ENCODE assay signal across 19 cellular contexts in the genomic region with DNA sequence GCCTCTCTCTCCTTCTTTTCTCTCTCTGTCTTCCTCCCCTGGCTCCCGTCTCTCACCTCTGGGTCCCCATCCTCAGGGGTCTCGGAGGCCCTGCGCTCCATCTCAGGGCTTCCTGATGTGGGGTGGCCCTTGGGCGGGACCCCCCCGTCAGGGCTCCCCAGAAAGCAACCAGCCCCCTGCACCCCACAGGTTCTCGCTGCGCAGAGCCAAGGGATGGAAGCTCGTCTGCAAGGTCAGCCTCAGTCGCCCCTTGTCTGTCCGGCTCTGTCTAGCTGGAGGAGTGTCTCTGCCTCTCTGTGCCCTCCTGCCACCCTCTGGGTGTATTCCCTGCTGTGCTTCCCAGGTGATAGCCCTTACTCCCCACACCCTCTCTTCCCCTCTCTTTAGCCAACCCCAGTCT. TPM values are rescaled to one million over a fixed set of nuclear protein-coding genes. Genes with fewer than 3 reads are reported as not detected.
A peak's percentile ranks its signal among the peaks of the same experiment; 100 is the strongest.
DNase-seq lines count a peak whose midpoint lies in the region; ATAC-seq and TF ChIP-seq lines count a peak whose summit lies in the region.
"Had no signal": no experiment of that assay in that cellular context is flagged by ENCODE, and none has a peak within 500 bp of the region (broad histone marks: within the 10 kb centered on the region; RNA-seq: fewer than 3 reads in every experiment).

SBK3 (minus strand) TSS at position 101 of the 400 bp plus-strand sequence; CDS start at position 101, 0 bp downstream.

- H3K79me1 ChIP-seq in IMR-90 (ENCODE audit: low read depth in 1 of 2, low read length in 2 of 2), result no peaks in the 10 kb centered on the region

- CTCF ChIA-PET in IMR-90 (lab: Yijun Ruan, JAX), result interaction anchor here (0.6 kb wide), 1 partner anchor 12 kb away, joined by 3 read pairs; no protein-coding TSS in a partner anchor

- TF ChIP-seq CTCF in IMR-90 (conservative IDR thresholded peaks at IDR 0.05; ENCODE audit: low read depth, low read length), result no peak
- no peak for TF ChIP-seq CTCF in cardiac muscle cell (IDR thresholded peaks at IDR 0.05; ENCODE audit: low read depth, low read length)
- no peak for TF ChIP-seq CTCF in osteoblast (IDR thresholded peaks at IDR 0.05; ENCODE audit: extremely low read depth, low read depth, low read length)

- ATAC-seq in IMR-90 (ENCODE audit: low read depth), result no peak
- ATAC-seq in HG02610 (IDR thresholded peaks at IDR 0.05; ENCODE audit: unreplicated experiment), result no peak
- ATAC-seq: GM12878; naive thymus-derived CD8-positive, alpha-beta T cell had no signal

- peaks cover 61% of the 10 kb centered on the region for H3K4me1 ChIP-seq in BLaER1
- H3K4me1 ChIP-seq in IMR-90 (ENCODE audit: control insufficient read depth, insufficient read depth, low read length), result peaks cover 26% of the 10 kb centered on the region
- H3K4me1 ChIP-seq in cardiac muscle cell (ENCODE audit: low read depth), result peaks cover 17% of the 10 kb centered on the region
- H3K4me1 ChIP-seq in osteoblast (ENCODE audit: insufficient read depth, low read length), result peaks cover 25% of the 10 kb centered on the region

- H3K9ac ChIP-seq in BLaER1, result peak within 1 kb of the TSS; percentile 81
- H3K9ac ChIP-seq in IMR-90 (ENCODE audit: low read depth, low read length), result 0 out of 2 replicates have a peak within 1 kb of the TSS, but pooled peaks have one; percentile 1

- BruUV-seq in IMR-90 (replicated peaks; lab: Mats Ljungman, UMichigan), result no TSS peak

- no CpG with 5 or more reads among the region's 10 CpGs for WGBS in IMR-90 (ENCODE audit: extremely low coverage in 2 of 2, insufficient read length in 1 of 2), 2 experiments

- TF ChIP-seq RAD21 in IMR-90 (IDR thresholded peaks at IDR 0.05; ENCODE audit: low read length), result no peak

- peak within 1 kb of the TSS; percentile 80 for H4K91ac ChIP-seq in IMR-90 (ENCODE audit: insufficient read depth, low read depth, low read length)

- peak within 1 kb of the TSS; percentile 15 to 47; a peak in 3 of 4 replicates for H4K8ac ChIP-seq in IMR-90 (ENCODE audit: low read depth in 2 of 2, low read length in 2 of 2)

- peak within 1 kb of the TSS; percentile 93 for H2AK5ac ChIP-seq in IMR-90 (ENCODE audit: low read depth, low read length)

- H4K20me1 ChIP-seq in BLaER1 (no peaks in the 10 kb centered on the region), IMR-90 (ENCODE audit: insufficient read depth, low read length) (no peaks in the 10 kb centered on the region), osteoblast (ENCODE audit: insufficient read depth, low read length) (no peaks in the 10 kb centered on the region)

- peak within 1 kb of the TSS; percentile 49; the same call in 1 of the 2 replicates for H3K23ac ChIP-seq in IMR-90 (ENCODE audit: low read depth, low read length)

- peaks cover 5% of the 10 kb centered on the region; the same call in 1 of the 2 replicates for H3K9me1 ChIP-seq in IMR-90 (ENCODE audit: insufficient read depth, low read length)

- H3K27me3 ChIP-seq in BLaER1 (no peaks in the 10 kb centered on the region), IMR-90 (ENCODE audit: control insufficient read depth, insufficient read depth, low read length) (no peaks in the 10 kb centered on the region), cardiac muscle cell (no peaks in the 10 kb centered on the region), osteoblast (ENCODE audit: insufficient read depth, low read length) (no peaks in the 10 kb centered on the region)

- H4K5ac ChIP-seq in IMR-90 (ENCODE audit: low read depth, low read length), result peak within 1 kb of the TSS; percentile 57; the same call in 1 of the 2 replicates

- H2AK9ac ChIP-seq in IMR-90 (replicated peaks; ENCODE audit: low read depth, low read length, poor library complexity), result peak within 1 kb of the TSS; percentile 78

- dilution Hi-C loops in IMR-90 (cut with HindIII; ENCODE audit: low sequenced_read_pairs, unreplicated experiment), result no loop called here

- POLR2A ChIA-PET in IMR-90 (lab: Charles Lee; ENCODE audit: unreplicated experiment), result no interaction called here

- peak within 1 kb of the TSS; percentile 32; the same call in 1 of the 2 replicates for H3K18ac ChIP-seq in IMR-90 (ENCODE audit: low read depth, low read length)

- peak within 1 kb of the TSS; percentile 69 for H3K14ac ChIP-seq in IMR-90 (replicated peaks; ENCODE audit: low read depth, low read length)

- H2BK5ac ChIP-seq in IMR-90 (ENCODE audit: low read depth, low read length, poor library complexity, severe bottlenecking), result no peak within 1 kb of the TSS

- H3K27ac ChIP-seq in BLaER1 (peak within 1 kb of the TSS; percentile 95), IMR-90 (ENCODE audit: insufficient read depth, low read length) (no peak within 1 kb of the TSS; the same call in 1 of the 2 replicates), cardiac muscle cell (peak within 1 kb of the TSS; percentile 43), osteoblast (ENCODE audit: low read depth, low read length) (no peak within 1 kb of the TSS)
- H3K27ac ChIP-seq: lower lobe of right lung had no signal

- H2BK15ac ChIP-seq in IMR-90 (ENCODE audit: low read depth, low read length), result peak within 1 kb of the TSS; percentile 96; the same call in 2 of the 3 replicates

- intact Hi-C loops in IMR-90 (cut with micrococcal nuclease), result no loop called here

- H3K4ac ChIP-seq in IMR-90 (ENCODE audit: low read depth, low read length), result peak within 1 kb of the TSS; percentile 84

- peak within 1 kb of the TSS; percentile 85 for H3K4me2 ChIP-seq in BLaER1
- H3K4me2 ChIP-seq in IMR-90 (ENCODE audit: low read depth, low read length), result no peak within 1 kb of the TSS
- H3K4me2 ChIP-seq in osteoblast (ENCODE audit: insufficient read depth, low read length), result no peak within 1 kb of the TSS

- peak within 1 kb of the TSS; percentile 76 for H2BK20ac ChIP-seq in IMR-90 (ENCODE audit: low read depth, low read length)

- no peak for TF ChIP-seq POLR2A in IMR-90 (IDR thresholded peaks at IDR 0.05; ENCODE audit: low read depth, low read length)

- peak within 1 kb of the TSS; percentile 82 for H2AFZ ChIP-seq in IMR-90 (replicated peaks; ENCODE audit: low read length, poor library complexity)
- no peak within 1 kb of the TSS for H2AFZ ChIP-seq in osteoblast (ENCODE audit: low read length)

- peak within 1 kb of the TSS; percentile 80 for H2BK120ac ChIP-seq in IMR-90 (ENCODE audit: low read depth, low read length)

- H3K4me3 ChIP-seq in BLaER1 (peak within 1 kb of the TSS; percentile 47; the same call in 1 of the 2 replicates), IMR-90 (ENCODE audit: insufficient read depth, low read depth, low read length) (no peak within 1 kb of the TSS), cardiac muscle cell (no peak within 1 kb of the TSS), osteoblast (ENCODE audit: insufficient read depth, low read length) (no peak within 1 kb of the TSS)
- H3K4me3 ChIP-seq: GM12878, lower lobe of right lung had no signal

- no peak within 1 kb of the TSS for H3K56ac ChIP-seq in IMR-90 (ENCODE audit: extremely low read depth, insufficient read depth, low read length)

- H3K9me3 ChIP-seq in BLaER1 (no peaks in the 10 kb centered on the region), IMR-90 (ENCODE audit: control insufficient read depth, insufficient read depth, low read length) (no peaks in the 10 kb centered on the region; the same call in 1 of the 2 replicates), cardiac muscle cell (ENCODE audit: low read depth) (no peaks in the 10 kb centered on the region), osteoblast (ENCODE audit: low read depth, low read length) (no peaks in the 10 kb centered on the region)
- H3K9me3 ChIP-seq: lower lobe of right lung had no signal

- no peak for DNase-seq in IMR-90
- DNase-seq in cardiac muscle cell (ENCODE audit: low read depth in 1 of 2, low spot score in 1 of 2), result no peak
- DNase-seq in osteoblast (ENCODE audit: insufficient read length, low spot score, missing footprints), result peak; percentile 85
- no peak for DNase-seq in effector CD8-positive, alpha-beta T cell (lab: John Stamatoyannopoulos, UW)
- no peak for DNase-seq in activated gamma-delta T cell (lab: John Stamatoyannopoulos, UW)
- no peak for DNase-seq in HT-29 (ENCODE audit: low spot score)
- DNase-seq: activated CD4-positive, alpha-beta T cell treated with anti-CD3 and anti-CD28 coated beads for 1 hour; activated CD8-positive, alpha-beta memory T cell treated with anti-CD3 and anti-CD28 coated beads, Interleukin-2, amount 50 U/mL, for 4 hours; activated gamma-delta T cell treated with Interleukin-2 at 50 U/mL for 16 hours; KG1; lower lobe of right lung; naive thymus-derived CD8-positive, alpha-beta T cell; NCI-H1048; NCI-H2081; NCI-H510A treated with DMSO at 0.1 percent for 48 hours; T-helper 9 cell had no signal

- H3K36me3 ChIP-seq in BLaER1 (no peaks in the 10 kb centered on the region), IMR-90 (ENCODE audit: control insufficient read depth, insufficient read depth, low read length) (no peaks in the 10 kb centered on the region), cardiac muscle cell (no peaks in the 10 kb centered on the region), osteoblast (ENCODE audit: insufficient read depth, low read length) (no peaks in the 10 kb centered on the region)
- H3K36me3 ChIP-seq: lower lobe of right lung had no signal

- no peaks in the 10 kb centered on the region for H3K79me2 ChIP-seq in osteoblast (ENCODE audit: insufficient read depth, low read length)

- in situ Hi-C loops in IMR-90 (cut with MboI; ENCODE audit: low sequenced_read_pairs), result no loop called here

TF ChIP-seq in IMR-90, 13 proteins besides CTCF, POLR2A, EP300 and RAD21 (continues in another document):
- no peak for TF ChIP-seq MAZ (IDR thresholded peaks at IDR 0.05; ENCODE audit: borderline replicate concordance, low read depth, low read length)
- no peak for TF ChIP-seq ELK1 (IDR thresholded peaks at IDR 0.05; ENCODE audit: borderline replicate concordance, low read depth, low read length)
- no peak for TF ChIP-seq MAFK (IDR thresholded peaks at IDR 0.05; ENCODE audit: low read depth, low read length)
- TF ChIP-seq RCOR1 (IDR thresholded peaks at IDR 0.05; ENCODE audit: insufficient replicate concordance, low read length), result no peak
- TF ChIP-seq NFE2L2 (IDR thresholded peaks at IDR 0.05; ENCODE audit: low read depth, low read length), result no peak

RNA-seq across cellular contexts. Expression of gene SBK3, which starts in this region (rescaled TPM):
- total RNA-seq in IMR-90 (2012; rRNA removed) (0.18 TPM in 1 of 2 replicates, not detected in the other), cardiac muscle cell (0.71 and 0.88 TPM in 2 replicates), osteoblast (not detected in 2 replicates)
- polyA plus RNA-seq in IMR-90 (2012; rRNA removed) (0.05 and 0.16 TPM in 2 replicates), cardiac muscle cell (not detected in 2 replicates)
- 0.08 TPM in 1 of 2 replicates, not detected in the other for polyA plus RNA-seq in IMR-90 (2012; cell fraction: cytosol; rRNA removed)
- polyA plus RNA-seq in IMR-90 (2012; cell fraction: nucleus; rRNA removed; ENCODE audit: low replicate concordance), result 0.15 and 0.35 TPM in 2 replicates
- total RNA-seq in HT-29 (2014; rRNA removed; shearing (Covaris generic)), result 0.16 and 0.53 TPM in 2 replicates
- total RNA-seq: GM12878; naive thymus-derived CD8-positive, alpha-beta T cell had no signal
- polyA plus RNA-seq: GM12878; naive thymus-derived CD8-positive, alpha-beta T cell had no signal

Comparison
In these comparisons a context has a peak if more than half of its experiments do, and no peak if none do; other contexts are left out.
1. Peak in DNase-seq in osteoblast; RNA of the gene not detected or under 1 TPM.
2. H3K27ac ChIP-seq: peak in BLaER1 (single experiment) and cardiac muscle cell (single experiment); none in IMR-90 (single experiment) and osteoblast (single experiment).